Comparison of ENCODE assay signal across 8 cellular contexts in the genomic region with DNA sequence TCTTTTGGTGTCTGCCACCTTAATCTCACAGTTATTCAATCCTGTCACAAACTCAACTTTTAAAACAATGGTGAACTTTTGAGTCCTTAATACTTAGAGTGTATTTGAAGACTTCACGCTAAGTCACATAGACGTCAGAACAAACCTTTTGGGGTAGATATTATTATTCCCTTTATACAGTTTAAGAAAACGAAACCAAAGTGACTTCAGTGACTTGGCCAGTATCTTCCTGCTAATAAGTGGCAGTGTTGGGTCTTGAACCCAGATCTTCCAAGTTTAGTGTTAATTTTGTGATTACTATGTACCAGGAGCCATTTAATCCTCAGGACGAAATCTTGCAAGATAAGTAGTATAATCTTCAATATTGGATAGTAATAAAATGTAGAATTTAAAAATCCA. TPM values are rescaled to one million over a fixed set of nuclear protein-coding genes. Genes with fewer than 3 reads are reported as not detected.
A peak's percentile ranks its signal among the peaks of the same experiment; 100 is the strongest.
DNase-seq lines count a peak whose midpoint lies in the region; ATAC-seq and TF ChIP-seq lines count a peak whose summit lies in the region.

No MANE protein-coding gene starts in this region.

- no peak for TF ChIP-seq CTCF in stomach (IDR thresholded peaks at IDR 0.05)

- H3K36me3 Mint-ChIP-seq in T-cell = peaks cover 4% of the 10 kb centered on the region

- intact Hi-C loops in right cardiac atrium (cut with DNase I) = no loop called here
- intact Hi-C loops in stomach (cut with DNase I; ENCODE audit: low total_unique reads) = no loop called here

- peak; percentile 21 for DNase-seq in DMS 273 (lab: John Stamatoyannopoulos, UW; ENCODE audit: unreplicated experiment)
- no peak for DNase-seq in DMS 273 treated with DMSO at 0.1 percent for 48 hours (lab: John Stamatoyannopoulos, UW)
- no peak for DNase-seq in T-cell
- no peak for DNase-seq in right cardiac atrium
- DNase-seq in stomach = no peak
- DNase-seq in NCI-H2171 (lab: John Stamatoyannopoulos, UW) = no peak

- CTCF ChIA-PET in T-cell (lab: Charles Lee) = interaction anchor here (0.6 to 1.1 kb wide), 5 partner anchors 9 to 79 kb away, joined by 3 to 10 read pairs (median 4); a partner anchor contains a TSS

- H3K27me3 Mint-ChIP-seq in T-cell = no peaks in the 10 kb centered on the region

- peak overlapping the region; percentile 83 for H3K27ac Mint-ChIP-seq in T-cell

- H3K4me1 ChIP-seq in right cardiac atrium (ENCODE audit: control insufficient read depth, insufficient read depth, low read length) = no peaks in the 10 kb centered on the region
- H3K4me1 ChIP-seq in stomach = peaks cover 6 to 23% (median 12%) of the 10 kb centered on the region in 4 donors

- H3K36me3 ChIP-seq in stomach = peaks cover 0 to 11% (median 11%) of the 10 kb centered on the region in 4 donors

- H3K27me3 ChIP-seq in right cardiac atrium (ENCODE audit: control insufficient read depth, insufficient read depth) (no peaks in the 10 kb centered on the region), stomach (no peaks in the 10 kb centered on the region)

- H3K9me3 Mint-ChIP-seq in T-cell = no peaks in the 10 kb centered on the region

- peak overlapping the region; percentile 66 for H3K27ac ChIP-seq in right cardiac atrium (ENCODE audit: low read length)
- peak overlapping the region; percentile 83 to 89 (median 85) for H3K27ac ChIP-seq in stomach

- H3K9me3 ChIP-seq in right cardiac atrium (ENCODE audit: control insufficient read depth, low read length) (no peaks in the 10 kb centered on the region), stomach (no peaks in the 10 kb centered on the region)

- peak; percentile 4 for ATAC-seq in HG02763 (IDR thresholded peaks at IDR 0.05; ENCODE audit: unreplicated experiment)
- no peak for ATAC-seq in T-cell (replicated peaks in 1 of 4)
- no peak for ATAC-seq in right cardiac atrium
- no peak for ATAC-seq in HG03457 (IDR thresholded peaks at IDR 0.05; ENCODE audit: unreplicated experiment)

- H3K4me1 Mint-ChIP-seq in T-cell = peaks cover 25 to 35% (median 32%) of the 10 kb centered on the region in 3 donors

- peak overlapping the region; percentile 75 to 87 (median 87) for H3K4me3 Mint-ChIP-seq in T-cell

- 19% methylated on average over 4 of the region's 4 CpGs for WGBS in right cardiac atrium
- 6 to 16% (median 11%) methylated on average over 4 of the region's 4 CpGs for WGBS in stomach, 5 donors

- no peak for TF ChIP-seq EP300 in stomach (IDR thresholded peaks at IDR 0.05)

- POLR2A ChIA-PET in T-cell (lab: Charles Lee) = interaction anchor here in 1 of 2 donors (0.5 to 1.9 kb wide), 2 partner anchors 74 to 78 kb away, joined by 5 to 18 read pairs; a partner anchor contains a TSS

- no peak for TF ChIP-seq POLR2A in stomach (IDR thresholded peaks at IDR 0.05)

- H3K4me3 ChIP-seq in right cardiac atrium (ENCODE audit: low read length) = peak overlapping the region; percentile 89
- H3K4me3 ChIP-seq in stomach = peak overlapping the region; percentile 70 to 78 (median 75)

RNA-seq across cellular contexts. Expression of a gene that starts 0.7 kb away (rescaled TPM):
- 10 to 100 TPM; 10.9 to 15.1 (median 12.1) TPM for total RNA-seq in T-cell
- 1 to 10 TPM; 5.5 to 6.0 (median 6.0) TPM for total RNA-seq in right cardiac atrium
- 4.6 TPM for polyA plus RNA-seq in right cardiac atrium
- total RNA-seq in stomach = 10 to 100 TPM in 4 of 5 donors, 1 to 10 TPM in 1; 4.6 to 69.4 (median 29.2) TPM
- polyA plus RNA-seq in stomach = 1 to 10 TPM; 1.8 to 6.9 (median 4.3) TPM
